In genomic region chr4:106793933-106794332, GRCh38 we compare ENCODE assay signal across 3 cellular contexts.
"Had no signal": no experiment of that assay in that cellular context is flagged by ENCODE, and none has a peak within 500 bp of the region (broad histone marks: within the 10 kb centered on the region; RNA-seq: fewer than 3 reads in every experiment).

No MANE protein-coding gene starts in this region.

- DNase-seq: GDM1, GF-D8 had no signal

- H3K4me3 ChIP-seq: GM12878 had no signal

- ATAC-seq: GM12878 had no signal
